In genomic region chr12:76883826-76884225, GRCh38 we compare ENCODE assay signal across 18 cellular contexts. TPM values are rescaled to one million over a fixed set of nuclear protein-coding genes. Genes with fewer than 3 reads are reported as not detected.
A peak's percentile ranks its signal among the peaks of the same experiment; 100 is the strongest.
DNase-seq lines count a peak whose midpoint lies in the region; ATAC-seq and TF ChIP-seq lines count a peak whose summit lies in the region.
"Had no signal": no experiment of that assay in that cellular context is flagged by ENCODE, and none has a peak within 500 bp of the region (broad histone marks: within the 10 kb centered on the region; RNA-seq: fewer than 3 reads in every experiment).

No MANE protein-coding gene starts in this region.

- no peak overlapping the region for H3K4me3 Mint-ChIP-seq in MCF 10A (ENCODE audit: unreplicated experiment)
- H3K4me3 Mint-ChIP-seq: activated T-helper 1 cell treated with anti-CD3 and anti-CD28 coated beads, Interleukin-12 subunit alpha, Interleukin-12 subunit beta, Interleukin-2, Interleukin-4 antibody, amounts not matched to agents 30 ng/mL and 10 ng/mL and 1 ng/mL, durations not matched to agents 14 hours and 24 hours and 36 hours; IgD-negative memory B cell had no signal

- no peaks in the 10 kb centered on the region for H3K36me3 Mint-ChIP-seq in MCF 10A (ENCODE audit: insufficient read depth, unreplicated experiment)

- ATAC-seq in HG03159 (IDR thresholded peaks at IDR 0.05; ENCODE audit: unreplicated experiment) = no peak
- ATAC-seq: A549 had no signal

- TF ChIP-seq POLR2A in breast epithelium (IDR thresholded peaks at IDR 0.05) (no peak), uterus (IDR thresholded peaks at IDR 0.05) (no peak)

- H3K27me3 ChIP-seq in breast epithelium = no peaks in the 10 kb centered on the region
- H3K27me3 ChIP-seq in uterus = no peaks in the 10 kb centered on the region

- H3K9me3 Mint-ChIP-seq in MCF 10A (ENCODE audit: unreplicated experiment) = peaks cover 8% of the 10 kb centered on the region
- H3K9me3 Mint-ChIP-seq: activated T-helper 1 cell treated with anti-CD3 and anti-CD28 coated beads, Interleukin-12 subunit alpha, Interleukin-12 subunit beta, Interleukin-2, Interleukin-4 antibody, amounts not matched to agents 30 ng/mL and 10 ng/mL and 1 ng/mL, durations not matched to agents 14 hours and 24 hours and 36 hours had no signal

- no peak overlapping the region for H3K4me3 ChIP-seq in breast epithelium
- no peak overlapping the region for H3K4me3 ChIP-seq in fibroblast of villous mesenchyme (ENCODE audit: low read depth, low read length)
- no peak overlapping the region for H3K4me3 ChIP-seq in uterus
- H3K4me3 ChIP-seq: A549, lung had no signal

- peaks cover 4% of the 10 kb centered on the region for H3K4me1 Mint-ChIP-seq in MCF 10A (ENCODE audit: insufficient read depth, unreplicated experiment)

- H3K9me3 ChIP-seq in breast epithelium (peaks cover 0 to 5% of the 10 kb centered on the region in 2 donors), uterus (no peaks in the 10 kb centered on the region)
- H3K9me3 ChIP-seq: A549, neutrophil had no signal

- intact Hi-C loops in MCF 10A (cut with micrococcal nuclease) (no loop called here), breast epithelium (cut with DNase I; ENCODE audit: low total_unique reads) (no loop called here), uterus (cut with DNase I; ENCODE audit: low total_unique reads) (no loop called here)

- no peak overlapping the region for H3K27ac Mint-ChIP-seq in MCF 10A (ENCODE audit: low read depth, unreplicated experiment)
- H3K27ac Mint-ChIP-seq: activated T-helper 1 cell treated with anti-CD3 and anti-CD28 coated beads, Interleukin-12 subunit alpha, Interleukin-12 subunit beta, Interleukin-2, Interleukin-4 antibody, amounts not matched to agents 30 ng/mL and 10 ng/mL and 1 ng/mL, durations not matched to agents 14 hours and 24 hours and 36 hours; IgD-negative memory B cell had no signal

- TF ChIP-seq CTCF in MCF 10A (IDR thresholded peaks at IDR 0.05; ENCODE audit: unreplicated experiment) = no peak
- TF ChIP-seq CTCF in breast epithelium (IDR thresholded peaks at IDR 0.05) = no peak
- TF ChIP-seq CTCF in fibroblast of villous mesenchyme (IDR thresholded peaks at IDR 0.05; ENCODE audit: insufficient read depth, low read depth, low read length) = no peak
- TF ChIP-seq CTCF in uterus (IDR thresholded peaks at IDR 0.05) = no peak
- no peak for TF ChIP-seq CTCF in GM13977 (IDR thresholded peaks at IDR 0.05; ENCODE audit: extremely low read depth, insufficient read depth, missing control alignments)

- CTCF ChIA-PET in MCF 10A (lab: Yijun Ruan, JAX) = interaction anchor here (0.6 to 2.1 kb wide), 3 partner anchors 43 to 127 kb away, joined by 3 to 9 read pairs (median 4); no protein-coding TSS in a partner anchor

- in situ Hi-C loops in GM13977 (cut with MboI; ENCODE audit: low pct_unique_long_range_greater_than_20kb, low sequenced_read_pairs, unreplicated experiment) = no loop called here

- H3K4me1 ChIP-seq in breast epithelium (no peaks in the 10 kb centered on the region), uterus (no peaks in the 10 kb centered on the region)

- POLR2A ChIA-PET in MCF 10A (lab: Yijun Ruan, JAX) = interaction anchor here (0.6 to 0.7 kb wide), 2 partner anchors 18 to 122 kb away, joined by 3 read pairs; no protein-coding TSS in a partner anchor

- no peaks in the 10 kb centered on the region for H3K27me3 Mint-ChIP-seq in MCF 10A (ENCODE audit: insufficient read depth, unreplicated experiment)

- H3K27ac ChIP-seq in breast epithelium = no peak overlapping the region
- H3K27ac ChIP-seq in uterus = no peak overlapping the region
- H3K27ac ChIP-seq: A549, neutrophil had no signal

- H3K36me3 ChIP-seq in breast epithelium (no peaks in the 10 kb centered on the region), uterus (no peaks in the 10 kb centered on the region)
- H3K36me3 ChIP-seq: neutrophil had no signal

- peak; percentile 73 for DNase-seq in MCF 10A (ENCODE audit: unreplicated experiment)
- no peak for DNase-seq in breast epithelium (ENCODE audit: low spot score in 2 of 2)
- peak; percentile 55 for DNase-seq in RPMI7951 (ENCODE audit: low read depth)
- peak; percentile 56 for DNase-seq in fibroblast of villous mesenchyme (ENCODE audit: low read depth)
- DNase-seq in uterus = peak; percentile 26 to 27
- DNase-seq in GM13977 (ENCODE audit: low spot score) = no peak
- no peak for DNase-seq in GM03348 (ENCODE audit: low spot score)
- DNase-seq: activated CD4-positive, alpha-beta T cell treated with anti-CD3 and anti-CD28 coated beads, Interleukin-2, amount 50 U/mL, for 1 hour; COR-L47; effector CD4-positive, alpha-beta T cell; small intestine; T-helper 2 cell had no signal

- BruUV-seq in MCF 10A (replicated peaks; lab: Mats Ljungman, UMichigan) = no TSS peak

RNA-seq across cellular contexts. Expression of gene CSRP2, which starts 5.0 kb away (rescaled TPM):
- total RNA-seq in MCF 10A (2022) (2.0 and 2.6 TPM in 2 replicates), breast epithelium (10 to 100 TPM; 23.3 to 89.5 (median 38.3) TPM), fibroblast of villous mesenchyme (64.3 and 131 TPM in 2 replicates), uterus (10 to 100 TPM; 14.1 to 69.0 (median 29.7) TPM)
- total RNA-seq in RPMI7951 (2014; rRNA removed; shearing (Covaris generic)) = 64.2 and 86.6 TPM in 2 replicates

Comparison
In these comparisons a context has a peak if more than half of its experiments do, and no peak if none do; other contexts are left out.
1. DNase-seq: peak in MCF 10A (single experiment), RPMI7951 (single experiment), fibroblast of villous mesenchyme (single experiment) and uterus (2 of 2); none in breast epithelium (0 of 2), GM13977 (single experiment) and GM03348 (single experiment).